8 cellular contexts compared by ENCODE assay signal in the genomic region with DNA sequence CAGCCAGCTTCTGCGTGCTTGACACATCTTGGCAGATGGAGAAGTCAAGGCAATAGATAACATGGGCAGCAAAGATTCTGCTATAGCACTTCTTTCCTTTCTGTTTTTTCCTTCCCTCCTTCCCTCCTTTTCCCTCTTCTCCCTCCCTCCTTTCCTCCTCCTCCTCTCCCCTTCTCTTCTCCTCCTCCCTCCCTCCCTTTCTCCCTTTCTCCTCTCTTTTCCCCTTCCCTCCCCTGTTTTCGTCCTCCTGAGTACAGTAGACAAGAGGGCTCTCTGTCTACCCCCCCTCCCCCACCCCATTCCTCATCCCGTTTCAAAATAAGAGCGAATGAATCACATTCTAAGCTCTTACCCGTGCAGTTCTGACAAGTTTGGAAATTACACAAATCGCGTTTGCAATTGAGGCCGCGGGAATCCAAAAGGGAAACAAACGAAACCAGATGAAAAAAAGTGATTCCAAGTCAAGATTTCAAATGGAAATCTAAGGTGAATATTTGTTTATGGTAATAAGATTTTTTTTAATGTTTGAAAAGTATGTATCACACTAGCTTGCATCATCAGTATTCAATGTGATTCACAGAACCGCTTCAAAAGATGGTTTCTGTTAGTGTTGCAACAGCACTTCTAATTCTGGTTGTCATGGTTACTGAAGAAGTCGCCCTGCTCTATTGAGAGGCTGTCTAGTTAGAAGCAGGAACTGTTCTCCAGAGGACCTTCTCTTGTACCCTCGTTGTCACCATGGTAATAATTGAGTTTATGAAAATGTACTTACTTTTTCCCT. TPM values are rescaled to one million over a fixed set of nuclear protein-coding genes. Genes with fewer than 3 reads are reported as not detected.
DNase-seq lines count a peak whose midpoint lies in the region; ATAC-seq, FAIRE-seq and TF ChIP-seq lines count a peak whose summit lies in the region.

No MANE protein-coding gene starts in this region.

- FAIRE-seq in kidney (lab: Jason Lieb, UNC) = no peak

- H3K4me1 ChIP-seq in HUES48 (ENCODE audit: control insufficient read depth, insufficient read depth, low read length) (peaks cover 16% of the 10 kb centered on the region), kidney (ENCODE audit: control insufficient read depth in 1 of 2, insufficient read depth in 1 of 2, low read depth in 1 of 2, low read length in 2 of 2) (peaks cover 4 to 12% of the 10 kb centered on the region in 2 donors)

- TF ChIP-seq CTCF in kidney (IDR thresholded peaks at IDR 0.05; ENCODE audit: borderline replicate concordance, extremely low read depth, insufficient read depth) = no peak

- H3K9me3 ChIP-seq in HUES48 (ENCODE audit: control insufficient read depth, insufficient read depth, low read length) = no peaks in the 10 kb centered on the region
- H3K9me3 ChIP-seq in kidney (ENCODE audit: control insufficient read depth in 1 of 2, low read length in 2 of 2) = no peaks in the 10 kb centered on the region

- H3K9ac ChIP-seq in HUES48 (ENCODE audit: low read depth, low read length) (no peak overlapping the region), kidney (ENCODE audit: low read length in 2 of 2) (no peak overlapping the region)

- DNase-seq in C1 segment of cervical spinal cord (lab: John Stamatoyannopoulos, UW) (peak in 10 of 14 donors; percentile 2 to 64 (median 36)), SKM-1 treated with dmso at 0.1 percent for 144 hours (lab: John Stamatoyannopoulos, UW; ENCODE audit: unreplicated experiment) (peak; percentile 96), cerebellar cortex (ENCODE audit: low spot score) (peak; percentile 78), kidney (no peak)
- peak in 3 of 4 experiments; percentile 13 to 38 (median 23) for DNase-seq in stimulated activated CD4-positive, alpha-beta T cell treated with anti-CD3 and anti-CD28 coated beads, Interleukin-1b, Interleukin-23, amount 100 ng/mL, for 24 hours (ENCODE audit: low read depth in 4 of 4, low spot score in 1 of 4)
- no peak for DNase-seq in activated effector memory CD4-positive, alpha-beta T cell treated with anti-CD3 and anti-CD28 coated beads, Interleukin-2, amount 50 U/mL, for 16 hours

- H3K36me3 ChIP-seq in HUES48 (ENCODE audit: control insufficient read depth, insufficient read depth, low read length) (no peaks in the 10 kb centered on the region), kidney (ENCODE audit: control insufficient read depth in 1 of 2, insufficient read depth in 2 of 2, low read length in 2 of 2) (no peaks in the 10 kb centered on the region)

- ATAC-seq in GM19372 (IDR thresholded peaks at IDR 0.05; ENCODE audit: low read depth, unreplicated experiment) = peak; percentile 53

- peaks cover 50% of the 10 kb centered on the region for H3K27me3 ChIP-seq in HUES48 (ENCODE audit: control insufficient read depth, insufficient read depth, low read length)

- H3K27ac ChIP-seq in HUES48 (ENCODE audit: low read depth, low read length) (no peak overlapping the region), kidney (ENCODE audit: low read depth in 2 of 2, low read length in 2 of 2) (no peak overlapping the region)

- H3K4me3 ChIP-seq in HUES48 (ENCODE audit: low read depth, low read length) (peak overlapping the region; percentile 59), kidney (ENCODE audit: low read length in 2 of 2) (peak overlapping the region; percentile 66 to 71)

- intact Hi-C loops in kidney (cut with DNase I) = no loop called here

RNA-seq across cellular contexts. Expression of a gene that starts 1.3 kb away (rescaled TPM):
- 0.60 TPM for total RNA-seq in kidney
- polyA plus RNA-seq in kidney (ENCODE audit: insufficient read depth, low read depth, low replicate concordance) = 0.32 TPM

Comparison
In these comparisons a context has a peak if more than half of its experiments do, and no peak if none do; other contexts are left out.
1. DNase-seq: peak in C1 segment of cervical spinal cord (10 of 14), SKM-1 treated with dmso at 0.1 percent for 144 hours (single experiment), cerebellar cortex (single experiment) and stimulated activated CD4-positive, alpha-beta T cell treated with anti-CD3 and anti-CD28 coated beads, Interleukin-1b, Interleukin-23, amount 100 ng/mL, for 24 hours (3 of 4); none in kidney (single experiment) and activated effector memory CD4-positive, alpha-beta T cell treated with anti-CD3 and anti-CD28 coated beads, Interleukin-2, amount 50 U/mL, for 16 hours (single experiment).